In genomic region chr1:174800951-174801350, GRCh38 we compare ENCODE assay signal across 1 cellular context.
TF ChIP-seq lines count a peak whose summit lies in the region.

No MANE protein-coding gene starts in this region.

TF ChIP-seq in H1, 55 proteins besides CTCF, POLR2A, EP300 and RAD21 (continued from another document):
- no peak for TF ChIP-seq POU5F1 (IDR thresholded peaks at IDR 0.05; ENCODE audit: low read depth, low read length)
